Comparison of ENCODE assay signal across 8 cellular contexts in genomic region chr5:159133041-159133741, GRCh38. TPM values are rescaled to one million over a fixed set of nuclear protein-coding genes. Genes with fewer than 3 reads are reported as not detected.
DNase-seq lines count a peak whose midpoint lies in the region; ATAC-seq and TF ChIP-seq lines count a peak whose summit lies in the region.

No MANE protein-coding gene starts in this region.

- H3K4me1 Mint-ChIP-seq in activated naive CD4-positive, alpha-beta T cell treated with anti-CD3 and anti-CD28 coated beads, Interleukin-2, amount 10 ng/mL, durations not matched to agents 7 days and 5 days, result no peaks in the 10 kb centered on the region

- no peaks in the 10 kb centered on the region for H3K9me3 Mint-ChIP-seq in activated naive CD4-positive, alpha-beta T cell treated with anti-CD3 and anti-CD28 coated beads, Interleukin-2, amount 10 ng/mL, durations not matched to agents 7 days and 5 days

- H3K27me3 ChIP-seq in breast epithelium (no peaks in the 10 kb centered on the region), thyroid gland (no peaks in the 10 kb centered on the region)

- H3K4me3 ChIP-seq in breast epithelium (peak overlapping the region in 1 of 3 donors; percentile 7), thyroid gland (replicated peaks in 1 of 3) (no peak overlapping the region)

- H3K36me3 ChIP-seq in breast epithelium, result no peaks in the 10 kb centered on the region
- H3K36me3 ChIP-seq in thyroid gland, result no peaks in the 10 kb centered on the region

- no peak for TF ChIP-seq POLR2A in breast epithelium (IDR thresholded peaks at IDR 0.05)
- TF ChIP-seq POLR2A in thyroid gland (IDR thresholded peaks at IDR 0.05), result no peak

- no peak overlapping the region for H3K27ac ChIP-seq in breast epithelium
- H3K27ac ChIP-seq in thyroid gland, result no peak overlapping the region

- CTCF ChIA-PET in activated naive CD4-positive, alpha-beta T cell treated with anti-CD3 and anti-CD28 coated beads, Interleukin-2, amount 10 ng/mL, durations not matched to agents 7 days and 5 days (lab: Charles Lee), result interaction anchor here (0.6 to 1.8 kb wide), 15 partner anchors 13 to 1260 kb away, joined by 3 to 16 read pairs (median 5); no protein-coding TSS in a partner anchor

- TF ChIP-seq CTCF in breast epithelium (IDR thresholded peaks at IDR 0.05) (peak; percentile 52 to 69 (median 53)), thyroid gland (IDR thresholded peaks at IDR 0.05) (peak; percentile 53 to 79 (median 58))

- H3K9me3 ChIP-seq in breast epithelium (no peaks in the 10 kb centered on the region), thyroid gland (no peaks in the 10 kb centered on the region)

- ATAC-seq in HG02759 (IDR thresholded peaks at IDR 0.05; ENCODE audit: unreplicated experiment), result peak; percentile 49

- peaks cover 10% of the 10 kb centered on the region for H3K27me3 Mint-ChIP-seq in activated naive CD4-positive, alpha-beta T cell treated with anti-CD3 and anti-CD28 coated beads, Interleukin-2, amount 10 ng/mL, durations not matched to agents 7 days and 5 days

- intact Hi-C loops in breast epithelium (cut with DNase I; ENCODE audit: low total_unique reads) (no loop called here), thyroid gland (cut with DNase I) (loop anchor here (10.0 kb wide), 1 partner anchor 1058 kb away; no protein-coding TSS in a partner anchor)

- 29 to 33% methylated on average over 11 of the region's 11 CpGs for WGBS in thyroid gland, 2 donors

- no peaks in the 10 kb centered on the region for H3K36me3 Mint-ChIP-seq in activated naive CD4-positive, alpha-beta T cell treated with anti-CD3 and anti-CD28 coated beads, Interleukin-2, amount 10 ng/mL, durations not matched to agents 7 days and 5 days

- peak; percentile 6 for DNase-seq in NCI-H146 (lab: John Stamatoyannopoulos, UW)
- DNase-seq in NCI-H146 treated with DMSO at 0.1 percent for 48 hours (lab: John Stamatoyannopoulos, UW; ENCODE audit: unreplicated experiment), result no peak
- peak; percentile 17 for DNase-seq in NCI-H526 treated with DMSO at 0.1 percent for 48 hours (lab: John Stamatoyannopoulos, UW)
- DNase-seq in breast epithelium (ENCODE audit: low spot score in 2 of 2), result no peak
- DNase-seq in kidney tubule cell (ENCODE audit: low spot score), result peak; percentile 67
- DNase-seq in thyroid gland, result no peak
- DNase-seq in activated naive CD4-positive, alpha-beta T cell treated with anti-CD3 and anti-CD28 coated beads, Interleukin-2, amount 10 ng/mL, durations not matched to agents 7 days and 5 days, result no peak

- H3K27ac Mint-ChIP-seq in activated naive CD4-positive, alpha-beta T cell treated with anti-CD3 and anti-CD28 coated beads, Interleukin-2, amount 10 ng/mL, durations not matched to agents 7 days and 5 days, result no peak overlapping the region

- no peaks in the 10 kb centered on the region for H3K4me1 ChIP-seq in breast epithelium
- no peaks in the 10 kb centered on the region for H3K4me1 ChIP-seq in thyroid gland

- H3K4me3 Mint-ChIP-seq in activated naive CD4-positive, alpha-beta T cell treated with anti-CD3 and anti-CD28 coated beads, Interleukin-2, amount 10 ng/mL, durations not matched to agents 7 days and 5 days, result no peak overlapping the region

RNA-seq across cellular contexts. Expression of gene EBF1, which starts 33.5 kb away (rescaled TPM):
- total RNA-seq in breast epithelium, result 10 to 100 TPM; 15.2 to 89.0 (median 40.3) TPM
- 10 to 100 TPM; 12.4 to 28.4 (median 20.6) TPM for total RNA-seq in thyroid gland

Comparison
In these comparisons a context has a peak if more than half of its experiments do, and no peak if none do; other contexts are left out.
1. DNase-seq: peak in NCI-H146 (single experiment), NCI-H526 treated with DMSO at 0.1 percent for 48 hours (single experiment) and kidney tubule cell (single experiment); none in NCI-H146 treated with DMSO at 0.1 percent for 48 hours (single experiment), breast epithelium (0 of 2), thyroid gland (0 of 2) and activated naive CD4-positive, alpha-beta T cell treated with anti-CD3 and anti-CD28 coated beads, Interleukin-2, amount 10 ng/mL, durations not matched to agents 7 days and 5 days (single experiment).